Comparison of ENCODE assay signal across 1 cellular context in genomic region chr22:20522134-20522827, GRCh38.
TF ChIP-seq lines count a peak whose summit lies in the region.

No MANE protein-coding gene starts in this region.

TF ChIP-seq in WTC11, 78 proteins besides CTCF, POLR2A, EP300 and RAD21 (continued from another document):
- no peak for TF ChIP-seq ATF6 (CRISPR knock-in tag; IDR thresholded peaks at IDR 0.05)
